1 cellular context compared by ENCODE assay signal in genomic region chr16:89164847-89165684, GRCh38.
TF ChIP-seq lines count a peak whose summit lies in the region.

No MANE protein-coding gene starts in this region.

TF ChIP-seq in H1, 55 proteins besides CTCF, POLR2A, EP300 and RAD21:
- no peak for TF ChIP-seq JUN (IDR thresholded peaks at IDR 0.05; ENCODE audit: low read depth, low read length)
- TF ChIP-seq MAFK (IDR thresholded peaks at IDR 0.05; ENCODE audit: low read depth, low read length) = no peak
- TF ChIP-seq, protein P1, sequence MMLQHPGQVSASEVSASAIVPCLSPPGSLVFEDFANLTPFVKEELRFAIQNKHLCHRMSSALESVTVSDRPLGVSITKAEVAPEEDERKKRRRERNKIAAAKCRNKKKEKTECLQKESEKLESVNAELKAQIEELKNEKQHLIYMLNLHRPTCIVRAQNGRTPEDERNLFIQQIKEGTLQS (IDR thresholded peaks at IDR 0.05; ENCODE audit: insufficient read depth, low read depth, low read length) = no peak
- TF ChIP-seq TCF12 (IDR thresholded peaks at IDR 0.05; ENCODE audit: low read depth, low read length) = no peak
- TF ChIP-seq SP1 (IDR thresholded peaks at IDR 0.05; ENCODE audit: low read depth, low read length) = no peak
- no peak for TF ChIP-seq CHD7 (IDR thresholded peaks at IDR 0.05; ENCODE audit: insufficient replicate concordance, low read length)
- TF ChIP-seq TAF1 (IDR thresholded peaks at IDR 0.05; ENCODE audit: low read depth, low read length) = no peak
- TF ChIP-seq JUND (IDR thresholded peaks at IDR 0.05; ENCODE audit: low read length) = no peak
- TF ChIP-seq FOSL1 (IDR thresholded peaks at IDR 0.05; ENCODE audit: insufficient read depth, low read depth, low read length) = no peak
- no peak for TF ChIP-seq HDAC6 (IDR thresholded peaks at IDR 0.05; ENCODE audit: low read depth, low read length)
- no peak for TF ChIP-seq SUZ12 (IDR thresholded peaks at IDR 0.05; ENCODE audit: low read length)
